ENCODE assay signal across 1 cellular context in genomic region chr3:141146979-141147470, GRCh38.
TF ChIP-seq lines count a peak whose summit lies in the region.

No MANE protein-coding gene starts in this region.

TF ChIP-seq in HepG2, 621 proteins besides CTCF, POLR2A, EP300 and RAD21:
- no peak for TF ChIP-seq ZNF318 (CRISPR knock-in tag; IDR thresholded peaks at IDR 0.05)
- TF ChIP-seq FUBP1 (CRISPR knock-in tag; IDR thresholded peaks at IDR 0.05; ENCODE audit: borderline replicate concordance), result no peak
- no peak for TF ChIP-seq RCOR2 (CRISPR knock-in tag; IDR thresholded peaks at IDR 0.05)
- TF ChIP-seq KDM6A (CRISPR knock-in tag; IDR thresholded peaks at IDR 0.05; ENCODE audit: low read depth), result no peak
- no peak for TF ChIP-seq RXRA (CRISPR knock-in tag; IDR thresholded peaks at IDR 0.05)
- TF ChIP-seq ZNF737 (CRISPR knock-in tag; IDR thresholded peaks at IDR 0.05; ENCODE audit: borderline replicate concordance), result no peak
- no peak for TF ChIP-seq THAP11 (CRISPR knock-in tag; IDR thresholded peaks at IDR 0.05)
- no peak for TF ChIP-seq MXD1 (CRISPR knock-in tag; IDR thresholded peaks at IDR 0.05)
- TF ChIP-seq ZSCAN29 (CRISPR knock-in tag; conservative IDR thresholded peaks at IDR 0.05), result no peak
- no peak for TF ChIP-seq MAX (IDR thresholded peaks at IDR 0.05)
- no peak for TF ChIP-seq DPF2 (CRISPR knock-in tag; IDR thresholded peaks at IDR 0.05; ENCODE audit: borderline replicate concordance, low read depth)
